In the genomic region with DNA sequence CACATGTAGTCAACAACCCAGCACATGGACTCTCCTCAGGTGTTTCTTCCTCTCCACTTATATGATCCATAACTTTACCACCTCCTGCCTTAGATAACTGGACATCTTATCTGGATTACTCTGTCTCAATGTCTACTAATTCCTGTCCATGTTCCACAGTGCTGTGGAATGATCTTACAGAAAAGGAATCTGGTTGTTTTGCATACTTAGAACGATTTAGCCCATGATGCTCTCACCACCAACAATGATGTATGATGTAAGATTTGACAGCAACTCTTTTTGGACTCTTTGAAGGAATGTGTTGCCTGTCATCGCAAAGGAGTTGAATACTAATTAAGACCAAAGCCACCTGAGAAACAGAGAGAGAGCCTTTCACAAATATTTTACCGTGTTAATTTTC, we compare ENCODE assay signal across 19 cellular contexts. TPM values are rescaled to one million over a fixed set of nuclear protein-coding genes. Genes with fewer than 3 reads are reported as not detected.
"Had no signal": no experiment of that assay in that cellular context is flagged by ENCODE, and none has a peak within 500 bp of the region (broad histone marks: within the 10 kb centered on the region; RNA-seq: fewer than 3 reads in every experiment).

No MANE protein-coding gene starts in this region.

- FAIRE-seq: endometrium, pancreas, TTC549 had no signal

- DNase-seq: activated B cell treated with CpG ODN at 0.5 μM for 24 hours; activated CD4-positive, alpha-beta memory T cell treated with anti-CD3 and anti-CD28 coated beads, Interleukin-2, amount 10 ng/mL, durations not matched to agents 7 days and 5 days; activated CD4-positive, alpha-beta T cell treated with anti-CD3 and anti-CD28 coated beads for 48 hours; activated CD8-positive, alpha-beta memory T cell treated with anti-CD3 and anti-CD28 coated beads, Interleukin-2, amount 10 ng/mL, durations not matched to agents 7 days and 5 days; body of pancreas; central memory CD4-positive, alpha-beta T cell; colonic mucosa; heart right ventricle; naive thymus-derived CD4-positive, alpha-beta T cell; pancreas; sigmoid colon; stimulated activated CD8-positive, alpha-beta memory T cell treated with anti-CD3 and anti-CD28 coated beads, Interleukin-4, amount 100 ng/mL, for 48 hours; stimulated activated naive CD4-positive, alpha-beta T cell; T-helper 2 cell; thyroid gland had no signal

- ATAC-seq: activated CD8-positive, alpha-beta memory T cell treated with anti-CD3 and anti-CD28 coated beads, Interleukin-2, amount 10 ng/mL, durations not matched to agents 7 days and 5 days; body of pancreas; heart right ventricle; naive thymus-derived CD4-positive, alpha-beta T cell; pancreas had no signal

- H3K4me3 ChIP-seq: body of pancreas, colonic mucosa, heart right ventricle, pancreas, sigmoid colon, thyroid gland, vagina had no signal

RNA-seq across cellular contexts. Expression of a gene that starts 37.6 kb away (rescaled TPM):
- total RNA-seq: activated B cell treated with CpG ODN at 0.5 μM for 24 hours; activated CD8-positive, alpha-beta memory T cell treated with anti-CD3 and anti-CD28 coated beads, Interleukin-2, amount 10 ng/mL, durations not matched to agents 7 days and 5 days; naive thymus-derived CD4-positive, alpha-beta T cell; pulmonary artery endothelial cell had no signal
